15 cellular contexts compared by ENCODE assay signal in the genomic region with DNA sequence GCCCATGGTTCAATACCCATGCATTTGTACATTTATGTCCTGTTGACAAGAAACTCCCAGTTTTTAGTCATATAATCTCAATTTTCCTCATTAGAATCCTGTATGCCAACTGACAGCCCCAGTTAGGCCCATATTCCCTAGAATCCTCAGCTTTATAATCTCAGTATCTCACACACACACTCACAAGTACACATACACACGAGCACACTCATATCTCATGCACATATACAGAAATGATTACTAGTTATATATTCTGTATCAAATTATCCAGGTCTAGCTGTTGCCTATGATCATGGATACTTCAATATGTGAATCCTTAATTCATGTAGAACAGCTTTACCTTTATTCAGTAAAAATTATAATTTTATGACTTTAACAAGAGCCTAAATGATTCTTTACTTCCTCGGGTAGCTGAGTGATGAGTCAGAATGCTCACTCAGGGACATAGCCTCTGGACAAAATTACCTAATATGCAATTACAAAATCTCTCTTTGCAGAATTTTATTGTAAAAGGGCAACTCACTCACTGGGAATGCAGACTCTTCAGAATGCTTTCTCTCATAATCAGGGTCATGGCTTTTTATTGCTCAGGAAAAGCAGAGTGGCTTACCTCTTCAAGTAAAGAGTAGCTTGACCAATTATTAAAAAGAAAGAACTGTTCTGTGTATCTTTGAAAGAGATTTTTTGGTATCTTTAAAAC.
DNase-seq lines count a peak whose midpoint lies in the region; ATAC-seq, FAIRE-seq and TF ChIP-seq lines count a peak whose summit lies in the region.
"Had no signal": no experiment of that assay in that cellular context is flagged by ENCODE, and none has a peak within 500 bp of the region (broad histone marks: within the 10 kb centered on the region; RNA-seq: fewer than 3 reads in every experiment).

No MANE protein-coding gene starts in this region.

- no peaks in the 10 kb centered on the region for H3K36me3 ChIP-seq in keratinocyte (ENCODE audit: control insufficient read depth in 2 of 2, extremely low read depth in 1 of 2, insufficient read depth in 2 of 2, low read length in 2 of 2)
- H3K36me3 ChIP-seq: heart right ventricle, thoracic aorta had no signal

- no peak overlapping the region for H3K9ac ChIP-seq in keratinocyte (ENCODE audit: control insufficient read depth, extremely low read depth, insufficient read depth, low read length)

- H3K9me3 ChIP-seq in keratinocyte (ENCODE audit: control insufficient read depth, low read depth, low read length) = no peaks in the 10 kb centered on the region
- H3K9me3 ChIP-seq: heart right ventricle, thoracic aorta had no signal

- dilution Hi-C loops in keratinocyte (cut with MboI; ENCODE audit: extremely low pct_ligation_motif_present, low sequenced_read_pairs) = no loop called here

- TF ChIP-seq CTCF in astrocyte of the cerebellum (IDR thresholded peaks at IDR 0.05; ENCODE audit: low read depth, low read length, missing control alignments) (no peak), keratinocyte (optimal IDR thresholded peaks at IDR 0.05 in 1 of 3, IDR thresholded peaks at IDR 0.05 in 1 of 3, conservative IDR thresholded peaks at IDR 0.05 in 1 of 3; ENCODE audit: extremely low read depth in 1 of 3, insufficient read depth in 2 of 3, low read length in 3 of 3) (no peak), natural killer cell (IDR thresholded peaks at IDR 0.05) (no peak)

- H3K36me3 Mint-ChIP-seq in natural killer cell = no peaks in the 10 kb centered on the region
- H3K36me3 Mint-ChIP-seq: CD4-positive, alpha-beta memory T cell had no signal

- H4K20me1 ChIP-seq in keratinocyte (ENCODE audit: control insufficient read depth, extremely low read depth, insufficient read depth, low read length) = no peaks in the 10 kb centered on the region

- H3K4me3 Mint-ChIP-seq in natural killer cell = no peak overlapping the region
- H3K4me3 Mint-ChIP-seq: CD4-positive, alpha-beta memory T cell; GM23338 had no signal

- peaks cover 4 to 12% of the 10 kb centered on the region in 2 donors for H3K9me3 Mint-ChIP-seq in natural killer cell
- H3K9me3 Mint-ChIP-seq: GM23338 had no signal

- H3K27me3 ChIP-seq in keratinocyte (ENCODE audit: control insufficient read depth, extremely low read depth, insufficient read depth, low read length) = no peaks in the 10 kb centered on the region
- H3K27me3 ChIP-seq: heart right ventricle had no signal

- H3K4me1 ChIP-seq in keratinocyte (ENCODE audit: control insufficient read depth, extremely low read depth, insufficient read depth, low read length) = peaks cover 21% of the 10 kb centered on the region
- H3K4me1 ChIP-seq: heart right ventricle had no signal

- no peaks in the 10 kb centered on the region for H3K79me2 ChIP-seq in keratinocyte (ENCODE audit: control insufficient read depth, insufficient read depth, low read length)

- H3K27me3 Mint-ChIP-seq in natural killer cell (ENCODE audit: low read depth in 2 of 2) = no peaks in the 10 kb centered on the region
- H3K27me3 Mint-ChIP-seq: CD4-positive, alpha-beta memory T cell had no signal

- H3K4me2 ChIP-seq in keratinocyte (ENCODE audit: control insufficient read depth, extremely low read depth, insufficient read depth, low read depth, low read length) = peak overlapping the region; percentile 42
- H3K4me2 ChIP-seq: GM23338 had no signal

- H3K4me1 Mint-ChIP-seq in natural killer cell = no peaks in the 10 kb centered on the region
- H3K4me1 Mint-ChIP-seq: CD4-positive, alpha-beta memory T cell had no signal

- no peak overlapping the region for H3K4me3 ChIP-seq in astrocyte of the cerebellum (ENCODE audit: low read depth, low read length)
- no peak overlapping the region for H3K4me3 ChIP-seq in keratinocyte (ENCODE audit: control insufficient read depth in 2 of 3, extremely low read depth in 1 of 3, insufficient read depth in 2 of 3, low read depth in 1 of 3, low read length in 3 of 3)
- H3K4me3 ChIP-seq: GM23338, heart right ventricle, thoracic aorta had no signal

- intact Hi-C loops in natural killer cell (cut with micrococcal nuclease) = no loop called here

- no peak for ATAC-seq in GM18858 (IDR thresholded peaks at IDR 0.05; ENCODE audit: unreplicated experiment)
- no peak for ATAC-seq in natural killer cell
- ATAC-seq: activated CD4-positive, CD25-positive, alpha-beta regulatory T cell treated with anti-CD3 and anti-CD28 coated beads, Interleukin-2, amount 50 U/mL, for 24 hours; GM23338; heart right ventricle; right cardiac atrium had no signal

- DNase-seq in AG08395 (ENCODE audit: low spot score) (peak; percentile 93), HT1080 (ENCODE audit: low read depth) (peak; percentile 90), astrocyte of the cerebellum (ENCODE audit: low read depth) (peak; percentile 59), keratinocyte (ENCODE audit: low read depth, low spot score) (no peak), CD1c-positive myeloid dendritic cell (ENCODE audit: extremely low spot score) (no peak), natural killer cell (no peak), T-helper 1 cell (no peak)
- DNase-seq: CD4-positive, alpha-beta memory T cell; heart right ventricle; midbrain; right cardiac atrium had no signal

- H3K27ac ChIP-seq in keratinocyte (ENCODE audit: control insufficient read depth, insufficient read depth, low read length) = peak overlapping the region; percentile 7
- H3K27ac ChIP-seq: heart right ventricle, thoracic aorta had no signal

- no peak overlapping the region for H3K27ac Mint-ChIP-seq in natural killer cell
- H3K27ac Mint-ChIP-seq: CD4-positive, alpha-beta memory T cell; GM23338 had no signal

- in situ Hi-C loops in astrocyte of the cerebellum (cut with HindIII; ENCODE audit: low sequenced_read_pairs) = no loop called here

- no peaks in the 10 kb centered on the region for H3K9me1 ChIP-seq in keratinocyte (ENCODE audit: control insufficient read depth, extremely low read depth, insufficient read depth, low read length)

- peak overlapping the region; percentile 2 for H2AFZ ChIP-seq in keratinocyte (ENCODE audit: control insufficient read depth, low read length)

- peak; percentile 79 for FAIRE-seq in keratinocyte (lab: Jason Lieb, UNC)

Comparison
In these comparisons a context has a peak if more than half of its experiments do, and no peak if none do; other contexts are left out.
1. DNase-seq: peak in AG08395 (single experiment), HT1080 (single experiment) and astrocyte of the cerebellum (single experiment); none in keratinocyte (single experiment), CD1c-positive myeloid dendritic cell (single experiment), natural killer cell (single experiment) and T-helper 1 cell (0 of 5).